In the genomic region with DNA sequence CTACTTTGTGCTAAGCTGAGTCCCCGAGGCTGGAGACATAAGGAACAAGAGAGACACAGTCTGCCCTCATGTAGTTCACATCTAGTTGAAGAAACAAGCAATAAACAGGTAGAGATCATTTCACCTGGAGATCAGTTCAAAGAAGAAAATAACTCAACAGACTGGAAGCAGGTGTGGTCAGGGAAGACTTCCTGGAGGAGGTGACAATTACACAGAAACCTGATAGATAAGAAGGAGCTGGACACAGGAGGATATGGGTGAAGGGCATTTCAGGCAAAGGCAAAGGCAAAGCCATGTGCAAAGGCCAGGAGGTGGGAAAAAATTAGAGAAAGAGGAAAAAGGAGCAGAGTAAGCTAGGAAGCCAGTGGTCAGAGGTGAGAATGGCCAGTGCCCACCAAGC, we compare ENCODE assay signal across 18 cellular contexts.
DNase-seq lines count a peak whose midpoint lies in the region; ATAC-seq and TF ChIP-seq lines count a peak whose summit lies in the region.
"Had no signal": no experiment of that assay in that cellular context is flagged by ENCODE, and none has a peak within 500 bp of the region (broad histone marks: within the 10 kb centered on the region; RNA-seq: fewer than 3 reads in every experiment).

No MANE protein-coding gene starts in this region.

- no peak overlapping the region for H2BK120ac ChIP-seq in IMR-90 (ENCODE audit: low read depth, low read length)

- no peak overlapping the region for H3K9ac ChIP-seq in IMR-90 (ENCODE audit: low read depth, low read length)

- H3K4me1 ChIP-seq in IMR-90 (ENCODE audit: control insufficient read depth, insufficient read depth, low read length), result peaks cover 2% of the 10 kb centered on the region; the same call in 1 of the 2 replicates
- peaks cover 10% of the 10 kb centered on the region for H3K4me1 ChIP-seq in body of pancreas
- H3K4me1 ChIP-seq in mesodermal cell (ENCODE audit: control insufficient read depth, insufficient read depth, low read length, poor library complexity, severe bottlenecking), result peaks cover 13% of the 10 kb centered on the region
- peaks cover 13 to 30% (median 24%) of the 10 kb centered on the region in 4 donors for H3K4me1 ChIP-seq in stomach
- no peaks in the 10 kb centered on the region for H3K4me1 ChIP-seq in naive thymus-derived CD4-positive, alpha-beta T cell (ENCODE audit: control insufficient read depth in 2 of 2, insufficient read depth in 2 of 2, low read length in 2 of 2)
- no peaks in the 10 kb centered on the region for H3K4me1 ChIP-seq in Peyer's patch
- H3K4me1 ChIP-seq: HAP-1 had no signal

- H3K4ac ChIP-seq in IMR-90 (ENCODE audit: low read depth, low read length), result peak overlapping the region; percentile 16; the same call in 1 of the 2 replicates

- no peak for ATAC-seq in IMR-90 (ENCODE audit: low read depth)
- ATAC-seq in body of pancreas, result no peak
- no peak for ATAC-seq in naive thymus-derived CD4-positive, alpha-beta T cell
- ATAC-seq in HG03457 (IDR thresholded peaks at IDR 0.05; ENCODE audit: unreplicated experiment), result no peak

- no peak overlapping the region for H3K27ac Mint-ChIP-seq in naive thymus-derived CD4-positive, alpha-beta T cell
- H3K27ac Mint-ChIP-seq: activated naive CD4-positive, alpha-beta T cell treated with anti-CD3 and anti-CD28 coated beads, Interleukin-2, amount 10 ng/mL, durations not matched to agents 7 days and 5 days had no signal

- H3K4me1 Mint-ChIP-seq in naive thymus-derived CD4-positive, alpha-beta T cell, result no peaks in the 10 kb centered on the region
- H3K4me1 Mint-ChIP-seq: activated naive CD4-positive, alpha-beta T cell treated with anti-CD3 and anti-CD28 coated beads, Interleukin-2, amount 10 ng/mL, durations not matched to agents 7 days and 5 days had no signal

- no peak overlapping the region for H4K5ac ChIP-seq in IMR-90 (ENCODE audit: low read depth, low read length)

- peak overlapping the region; percentile 81 for H2AFZ ChIP-seq in IMR-90 (replicated peaks; ENCODE audit: low read length, poor library complexity)

- H3K9me3 ChIP-seq in IMR-90 (ENCODE audit: control insufficient read depth, insufficient read depth, low read length) (peaks cover 5% of the 10 kb centered on the region), body of pancreas (no peaks in the 10 kb centered on the region), mesodermal cell (ENCODE audit: control insufficient read depth, low read length) (peaks cover 13% of the 10 kb centered on the region), stomach (no peaks in the 10 kb centered on the region), Peyer's patch (no peaks in the 10 kb centered on the region)
- no peaks in the 10 kb centered on the region for H3K9me3 ChIP-seq in naive thymus-derived CD4-positive, alpha-beta T cell (ENCODE audit: control insufficient read depth in 2 of 3, low read length in 3 of 3)
- H3K9me3 ChIP-seq: HAP-1, mucosa of descending colon had no signal

- no peak overlapping the region for H2AK9ac ChIP-seq in IMR-90 (replicated peaks; ENCODE audit: low read depth, low read length, poor library complexity)

- no peak for DNase-seq in IMR-90
- DNase-seq in body of pancreas, result no peak
- no peak for DNase-seq in stomach
- DNase-seq in naive thymus-derived CD4-positive, alpha-beta T cell, result no peak
- DNase-seq in stimulated activated CD4-positive, alpha-beta T cell treated with anti-CD3 and anti-CD28 coated beads, Interleukin-1b, Interleukin-23, amount 100 ng/mL, for 48 hours, result no peak
- no peak for DNase-seq in Peyer's patch
- DNase-seq: activated CD4-positive, alpha-beta T cell treated with anti-CD3 and anti-CD28 coated beads, Interleukin-2, amount 50 U/mL, for 1 hour; activated naive CD4-positive, alpha-beta T cell treated with anti-CD3 and anti-CD28 coated beads, Interleukin-2, amount 10 ng/mL, durations not matched to agents 7 days and 5 days; central memory CD4-positive, alpha-beta T cell; kidney glomerular epithelial cell; NCI-H1105 treated with DMSO at 0.1 percent for 48 hours; NCI-H748 treated with DMSO at 0.1 percent for 48 hours; stimulated activated CD4-positive, alpha-beta T cell treated with anti-CD3 and anti-CD28 coated beads, Interleukin-12 subunit alpha, Interleukin-12 subunit beta, amount 100 ng/mL, for 4 hours; stimulated activated naive CD4-positive, alpha-beta T cell had no signal

- TF ChIP-seq CTCF in IMR-90 (conservative IDR thresholded peaks at IDR 0.05; ENCODE audit: low read depth, low read length) (no peak), body of pancreas (IDR thresholded peaks at IDR 0.05) (no peak), stomach (IDR thresholded peaks at IDR 0.05) (no peak), Peyer's patch (IDR thresholded peaks at IDR 0.05) (no peak)

- no peak overlapping the region for H3K18ac ChIP-seq in IMR-90 (ENCODE audit: low read depth, low read length)

- H4K91ac ChIP-seq in IMR-90 (ENCODE audit: insufficient read depth, low read depth, low read length), result no peak overlapping the region

- TF ChIP-seq EP300 in stomach (IDR thresholded peaks at IDR 0.05), result no peak

- no peaks in the 10 kb centered on the region for H3K79me1 ChIP-seq in IMR-90 (ENCODE audit: low read depth in 1 of 2, low read length in 2 of 2)

- no peak overlapping the region for H2BK20ac ChIP-seq in IMR-90 (ENCODE audit: low read depth, low read length)

- no peaks in the 10 kb centered on the region for H4K20me1 ChIP-seq in IMR-90 (ENCODE audit: insufficient read depth, low read length)

- H3K36me3 Mint-ChIP-seq in naive thymus-derived CD4-positive, alpha-beta T cell, result peaks cover 0 to 4% (median 0%) of the 10 kb centered on the region in 5 donors
- H3K36me3 Mint-ChIP-seq: activated naive CD4-positive, alpha-beta T cell treated with anti-CD3 and anti-CD28 coated beads, Interleukin-2, amount 10 ng/mL, durations not matched to agents 7 days and 5 days had no signal

- intact Hi-C loops in IMR-90 (cut with micrococcal nuclease), result no loop called here
- intact Hi-C loops in body of pancreas (cut with DNase I), result no loop called here
- intact Hi-C loops in stomach (cut with DNase I; ENCODE audit: low total_unique reads), result no loop called here
- intact Hi-C loops in naive thymus-derived CD4-positive, alpha-beta T cell (cut with micrococcal nuclease), result no loop called here

- no peak overlapping the region for H3K4me3 ChIP-seq in IMR-90 (ENCODE audit: insufficient read depth, low read depth, low read length)
- no peak overlapping the region for H3K4me3 ChIP-seq in body of pancreas
- H3K4me3 ChIP-seq in mesodermal cell (ENCODE audit: extremely low read depth, insufficient read depth, low read length, poor library complexity, severe bottlenecking), result no peak overlapping the region
- H3K4me3 ChIP-seq in stomach, result no peak overlapping the region
- H3K4me3 ChIP-seq in naive thymus-derived CD4-positive, alpha-beta T cell (ENCODE audit: low read length), result no peak overlapping the region
- no peak overlapping the region for H3K4me3 ChIP-seq in Peyer's patch
- H3K4me3 ChIP-seq: HAP-1, mucosa of descending colon had no signal

- CTCF ChIA-PET in IMR-90 (lab: Yijun Ruan, JAX), result no interaction called here
- CTCF ChIA-PET in naive thymus-derived CD4-positive, alpha-beta T cell (lab: Charles Lee), result no interaction called here

- no peak overlapping the region for H3K4me3 Mint-ChIP-seq in naive thymus-derived CD4-positive, alpha-beta T cell
- H3K4me3 Mint-ChIP-seq: activated naive CD4-positive, alpha-beta T cell treated with anti-CD3 and anti-CD28 coated beads, Interleukin-2, amount 10 ng/mL, durations not matched to agents 7 days and 5 days had no signal

- dilution Hi-C loops in IMR-90 (cut with HindIII; ENCODE audit: low sequenced_read_pairs, unreplicated experiment), result no loop called here

- H3K27ac ChIP-seq in IMR-90 (ENCODE audit: insufficient read depth, low read length), result no peak overlapping the region
- H3K27ac ChIP-seq in body of pancreas, result peak overlapping the region; percentile 4 to 66 (median 56)
- peak overlapping the region; percentile 52 for H3K27ac ChIP-seq in mesodermal cell (ENCODE audit: low read depth, low read length, severe bottlenecking)
- peak overlapping the region; percentile 80 to 90 (median 82) for H3K27ac ChIP-seq in stomach
- no peak overlapping the region for H3K27ac ChIP-seq in naive thymus-derived CD4-positive, alpha-beta T cell (ENCODE audit: low read depth, low read length)
- H3K27ac ChIP-seq in Peyer's patch, result peak overlapping the region in 1 of 4 donors; percentile 1

- H3K9me3 Mint-ChIP-seq in naive thymus-derived CD4-positive, alpha-beta T cell, result peaks cover 0 to 11% (median 7%) of the 10 kb centered on the region in 11 donors
- H3K9me3 Mint-ChIP-seq: activated naive CD4-positive, alpha-beta T cell treated with anti-CD3 and anti-CD28 coated beads, Interleukin-2, amount 10 ng/mL, durations not matched to agents 7 days and 5 days had no signal

- BruUV-seq in IMR-90 (replicated peaks; lab: Mats Ljungman, UMichigan), result no TSS peak

- H2BK5ac ChIP-seq in IMR-90 (ENCODE audit: low read depth, low read length, poor library complexity, severe bottlenecking), result no peak overlapping the region

- H3K4me2 ChIP-seq in IMR-90 (ENCODE audit: low read depth, low read length), result no peak overlapping the region

- H3K9me1 ChIP-seq in IMR-90 (ENCODE audit: insufficient read depth, low read length), result 0 out of 2 replicates have a peak, but pooled peaks cover 3% of the 10 kb centered on the region

- H3K27me3 ChIP-seq in IMR-90 (ENCODE audit: control insufficient read depth, insufficient read depth, low read length) (peaks cover 8% of the 10 kb centered on the region), body of pancreas (no peaks in the 10 kb centered on the region), stomach (no peaks in the 10 kb centered on the region), Peyer's patch (no peaks in the 10 kb centered on the region)
- H3K27me3 ChIP-seq in naive thymus-derived CD4-positive, alpha-beta T cell (ENCODE audit: control insufficient read depth in 2 of 2, insufficient read depth in 2 of 2, low read length in 2 of 2), result no peaks in the 10 kb centered on the region

- TF ChIP-seq RAD21 in IMR-90 (IDR thresholded peaks at IDR 0.05; ENCODE audit: low read length), result no peak

- H3K36me3 ChIP-seq in IMR-90 (ENCODE audit: control insufficient read depth, insufficient read depth, low read length), result no peaks in the 10 kb centered on the region
- H3K36me3 ChIP-seq in body of pancreas (replicated peaks in 1 of 2; ENCODE audit: insufficient read depth in 1 of 2, low read depth in 2 of 2), result no peaks in the 10 kb centered on the region
- H3K36me3 ChIP-seq in mesodermal cell (ENCODE audit: control insufficient read depth, insufficient read depth, low read length), result no peaks in the 10 kb centered on the region
- no peaks in the 10 kb centered on the region for H3K36me3 ChIP-seq in stomach
- H3K36me3 ChIP-seq in naive thymus-derived CD4-positive, alpha-beta T cell (ENCODE audit: control insufficient read depth in 2 of 3, insufficient read depth in 3 of 3, low read length in 3 of 3), result no peaks in the 10 kb centered on the region
- no peaks in the 10 kb centered on the region for H3K36me3 ChIP-seq in Peyer's patch
- H3K36me3 ChIP-seq: HAP-1 had no signal

- no peak overlapping the region for H3K23ac ChIP-seq in IMR-90 (ENCODE audit: low read depth, low read length)

- H3K56ac ChIP-seq in IMR-90 (ENCODE audit: extremely low read depth, insufficient read depth, low read length), result no peak overlapping the region

- no peak overlapping the region for H3K14ac ChIP-seq in IMR-90 (replicated peaks; ENCODE audit: low read depth, low read length)

- in situ Hi-C loops in IMR-90 (cut with MboI; ENCODE audit: low sequenced_read_pairs), result no loop called here

- no peak for TF ChIP-seq POLR2A in IMR-90 (IDR thresholded peaks at IDR 0.05; ENCODE audit: low read depth, low read length)
- no peak for TF ChIP-seq POLR2A in body of pancreas (IDR thresholded peaks at IDR 0.05)
- TF ChIP-seq POLR2A in stomach (IDR thresholded peaks at IDR 0.05), result no peak
- TF ChIP-seq POLR2A in Peyer's patch (IDR thresholded peaks at IDR 0.05), result no peak

- POLR2A ChIA-PET in IMR-90 (lab: Charles Lee; ENCODE audit: unreplicated experiment), result no interaction called here
- POLR2A ChIA-PET in naive thymus-derived CD4-positive, alpha-beta T cell (lab: Charles Lee), result no interaction called here

- no peak overlapping the region for H4K8ac ChIP-seq in IMR-90 (ENCODE audit: low read depth in 2 of 2, low read length in 2 of 2)

- peaks cover 0 to 24% (median 13%) of the 10 kb centered on the region in 5 donors for H3K27me3 Mint-ChIP-seq in naive thymus-derived CD4-positive, alpha-beta T cell
- H3K27me3 Mint-ChIP-seq: activated naive CD4-positive, alpha-beta T cell treated with anti-CD3 and anti-CD28 coated beads, Interleukin-2, amount 10 ng/mL, durations not matched to agents 7 days and 5 days had no signal

- H2AK5ac ChIP-seq in IMR-90 (ENCODE audit: low read depth, low read length), result 0 out of 2 replicates have a peak overlapping the region, but pooled peaks have one; percentile 44

- H2BK15ac ChIP-seq in IMR-90 (ENCODE audit: low read depth, low read length), result no peak overlapping the region

- no CpG with 5 or more reads among the region's 1 CpG for WGBS in IMR-90 (ENCODE audit: extremely low coverage in 2 of 2, insufficient read length in 1 of 2), 2 experiments
- 92% methylated on average over 1 of the region's 1 CpG for WGBS in body of pancreas, 2 donors
- WGBS in mesodermal cell (ENCODE audit: insufficient coverage in 2 of 2), 2 experiments, result 89 to 100% methylated on average over 1 of the region's 1 CpG
- 79 to 94% (median 85%) methylated on average over 1 of the region's 1 CpG for whole genome bisulfite sequencing in stomach, 5 donors

Comparison
In these comparisons a context has a peak if more than half of its experiments do, and no peak if none do; other contexts are left out.
1. H3K27ac ChIP-seq: peak in body of pancreas (4 of 4), mesodermal cell (single experiment) and stomach (5 of 5); none in IMR-90 (single experiment) and naive thymus-derived CD4-positive, alpha-beta T cell (single experiment).